ENCODE assay signal across 22 cellular contexts in the genomic region with DNA sequence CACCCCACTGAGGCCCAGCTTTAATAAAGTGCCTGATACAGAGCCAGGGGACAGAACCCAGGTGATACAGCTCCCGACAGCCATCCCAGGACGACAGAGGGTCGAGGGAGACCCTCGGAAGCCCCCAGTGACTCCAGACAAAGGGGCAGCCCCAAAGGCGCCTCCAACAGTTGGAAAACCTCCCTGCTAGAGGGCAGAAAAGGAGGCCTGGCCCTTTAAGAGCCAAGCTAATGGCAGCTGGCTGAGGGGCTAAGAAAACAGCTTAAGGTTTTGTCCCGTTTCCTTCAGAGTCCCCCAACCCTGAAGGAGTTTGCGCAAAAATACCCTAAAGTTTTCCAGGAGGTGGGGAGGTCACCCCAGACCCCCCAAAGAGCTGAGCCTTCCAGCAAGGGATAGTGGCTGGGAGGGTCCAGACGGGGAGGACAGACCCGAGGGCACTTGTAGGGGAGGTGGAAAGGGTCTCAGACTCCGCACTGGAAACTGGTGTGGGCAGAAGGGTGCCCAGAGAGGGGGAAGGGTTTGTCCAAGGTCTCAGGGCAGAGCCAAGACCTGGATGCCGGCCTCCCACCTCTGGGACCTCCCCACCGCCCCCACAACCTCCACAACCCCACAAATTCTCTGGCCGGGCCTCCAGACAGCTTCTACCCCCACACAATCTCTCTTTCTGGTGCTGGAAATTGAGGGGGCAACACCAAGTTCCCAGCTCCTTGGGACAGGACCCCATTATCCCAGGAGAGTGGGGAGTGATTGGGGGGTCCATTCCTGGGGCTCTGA. TPM values are rescaled to one million over a fixed set of nuclear protein-coding genes. Genes with fewer than 3 reads are reported as not detected.
A peak's percentile ranks its signal among the peaks of the same experiment; 100 is the strongest.
DNase-seq lines count a peak whose midpoint lies in the region; ATAC-seq and TF ChIP-seq lines count a peak whose summit lies in the region.
"Had no signal": no experiment of that assay in that cellular context is flagged by ENCODE, and none has a peak within 500 bp of the region (broad histone marks: within the 10 kb centered on the region; RNA-seq: fewer than 3 reads in every experiment).

No MANE protein-coding gene starts in this region.

- DNase-seq in left ventricle myocardium inferior: no peak
- DNase-seq in cardiac septum (ENCODE audit: low spot score): no peak
- DNase-seq in mesenchymal stem cell: no peak
- DNase-seq in tibial artery: no peak
- no peak for DNase-seq in NOMO-1 (lab: John Stamatoyannopoulos, UW; ENCODE audit: unreplicated experiment in 2 of 2)
- DNase-seq in RKO (ENCODE audit: low spot score): no peak
- DNase-seq in DMS79 treated with DMSO at 0.1 percent for 48 hours (lab: John Stamatoyannopoulos, UW): no peak
- DNase-seq: activated CD8-positive, alpha-beta T cell treated with anti-CD3 and anti-CD28 coated beads, Interleukin-2, amount 10 ng/mL, durations not matched to agents 7 days and 5 days; activated naive CD8-positive, alpha-beta T cell treated with anti-CD3 and anti-CD28 coated beads, Interleukin-2, amount 10 ng/mL, durations not matched to agents 7 days and 5 days; activated T-cell treated with anti-CD3 and anti-CD28 coated beads, Interleukin-2, amount 50 U/mL, for 72 hours; central memory CD4-positive, alpha-beta T cell; COR-L47; effector memory CD4-positive, alpha-beta T cell; NCI-H1694 treated with DMSO at 0.1 percent for 48 hours; NCI-H2227 treated with DMSO at 0.1 percent for 48 hours; NK-92 treated with Interleukin-12 subunit alpha and Interleukin-12 subunit beta, amount 100 ng/mL, for 24 hours; retina; SHP77; stimulated activated naive CD8-positive, alpha-beta T cell treated with anti-CD3 and anti-CD28 coated beads, Interleukin-15, Interleukin-2, amounts not matched to agents 100 U/mL and 50 U/mL, for 24 hours had no signal

- peaks cover 5% of the 10 kb centered on the region for H3K4me1 Mint-ChIP-seq in activated T-helper 17 cell treated with anti-CD3 and anti-CD28 coated beads, Interleukin-2, amount 50 U/mL, for 72 hours

- H3K27ac Mint-ChIP-seq in activated T-helper 17 cell treated with anti-CD3 and anti-CD28 coated beads, Interleukin-2, amount 50 U/mL, for 72 hours: peak overlapping the region; percentile 65
- H3K27ac Mint-ChIP-seq: activated CD8-positive, alpha-beta T cell treated with anti-CD3 and anti-CD28 coated beads, Interleukin-2, amount 10 ng/mL, durations not matched to agents 7 days and 5 days; activated T-cell treated with anti-CD3 and anti-CD28 coated beads, Interleukin-2, amount 50 U/mL, for 72 hours had no signal

- no peak overlapping the region for H3K4me2 ChIP-seq in mesenchymal stem cell (ENCODE audit: low read length, poor library complexity, severe bottlenecking)

- peaks cover 52% of the 10 kb centered on the region for H3K36me3 ChIP-seq in left ventricle myocardium inferior
- peaks cover 59 to 67% of the 10 kb centered on the region in 2 experiments for H3K36me3 ChIP-seq in mesenchymal stem cell (ENCODE audit: control insufficient read depth in 1 of 2, insufficient read depth in 2 of 2, low read depth in 1 of 2, low read length in 2 of 2)
- peaks cover 59 to 80% (median 63%) of the 10 kb centered on the region in 3 donors for H3K36me3 ChIP-seq in tibial artery

- 72% methylated on average over 10 of the region's 13 CpGs for WGBS in mesenchymal stem cell

- TF ChIP-seq CTCF in left ventricle myocardium inferior (IDR thresholded peaks at IDR 0.05; ENCODE audit: borderline replicate concordance) (no peak), tibial artery (IDR thresholded peaks at IDR 0.05) (no peak)

- H3K27me3 Mint-ChIP-seq in activated T-helper 17 cell treated with anti-CD3 and anti-CD28 coated beads, Interleukin-2, amount 50 U/mL, for 72 hours: no peaks in the 10 kb centered on the region
- H3K27me3 Mint-ChIP-seq: activated naive CD8-positive, alpha-beta T cell treated with anti-CD3 and anti-CD28 coated beads, Interleukin-2, amount 10 ng/mL, durations not matched to agents 7 days and 5 days; IgD-negative memory B cell had no signal

- no peak overlapping the region for H4K8ac ChIP-seq in mesenchymal stem cell (ENCODE audit: low read length)

- H2AK5ac ChIP-seq in mesenchymal stem cell (ENCODE audit: low read length, severe bottlenecking): peak overlapping the region; percentile 27

- H2AFZ ChIP-seq in mesenchymal stem cell (ENCODE audit: low read depth, low read length): no peak overlapping the region

- peaks cover 59% of the 10 kb centered on the region for H3K36me3 Mint-ChIP-seq in activated T-helper 17 cell treated with anti-CD3 and anti-CD28 coated beads, Interleukin-2, amount 50 U/mL, for 72 hours (ENCODE audit: low read depth)
- H3K36me3 Mint-ChIP-seq: IgD-negative memory B cell had no signal

- H3K27ac ChIP-seq in left ventricle myocardium inferior (replicated peaks) (peak overlapping the region; percentile 57), mesenchymal stem cell (ENCODE audit: low read length, poor library complexity, severe bottlenecking) (no peak overlapping the region), tibial artery (peak overlapping the region; percentile 35 to 38)

- no peak overlapping the region for H3K18ac ChIP-seq in mesenchymal stem cell (ENCODE audit: low read depth in 1 of 2, low read length in 2 of 2)

- no peaks in the 10 kb centered on the region for H3K27me3 ChIP-seq in left ventricle myocardium inferior (ENCODE audit: low read depth)
- no peaks in the 10 kb centered on the region for H3K27me3 ChIP-seq in mesenchymal stem cell (ENCODE audit: control insufficient read depth in 1 of 2, insufficient read depth in 1 of 2, low read length in 2 of 2)
- no peaks in the 10 kb centered on the region for H3K27me3 ChIP-seq in tibial artery

- H3K4me3 Mint-ChIP-seq in activated T-helper 17 cell treated with anti-CD3 and anti-CD28 coated beads, Interleukin-2, amount 50 U/mL, for 72 hours: no peak overlapping the region
- H3K4me3 Mint-ChIP-seq: activated CD8-positive, alpha-beta T cell treated with anti-CD3 and anti-CD28 coated beads, Interleukin-2, amount 10 ng/mL, durations not matched to agents 7 days and 5 days; activated naive CD8-positive, alpha-beta T cell treated with anti-CD3 and anti-CD28 coated beads, Interleukin-2, amount 10 ng/mL, durations not matched to agents 7 days and 5 days; activated T-cell treated with anti-CD3 and anti-CD28 coated beads, Interleukin-2, amount 50 U/mL, for 72 hours; neural crest cell had no signal

- ATAC-seq in activated T-helper 17 cell treated with anti-CD3 and anti-CD28 coated beads, Interleukin-2, amount 50 U/mL, for 72 hours (replicated peaks): no peak
- ATAC-seq: activated CD8-positive, alpha-beta T cell treated with anti-CD3 and anti-CD28 coated beads, Interleukin-2, amount 10 ng/mL, durations not matched to agents 7 days and 5 days; activated T-cell treated with anti-CD3 and anti-CD28 coated beads, Interleukin-2, amount 50 U/mL, for 72 hours; stimulated activated naive CD8-positive, alpha-beta T cell treated with anti-CD3 and anti-CD28 coated beads, Interleukin-15, Interleukin-2, amounts not matched to agents 100 U/mL and 50 U/mL, for 24 hours had no signal

- no peaks in the 10 kb centered on the region for H3K9me3 Mint-ChIP-seq in activated T-helper 17 cell treated with anti-CD3 and anti-CD28 coated beads, Interleukin-2, amount 50 U/mL, for 72 hours
- H3K9me3 Mint-ChIP-seq: activated naive CD8-positive, alpha-beta T cell treated with anti-CD3 and anti-CD28 coated beads, Interleukin-2, amount 10 ng/mL, durations not matched to agents 7 days and 5 days; activated T-cell treated with anti-CD3 and anti-CD28 coated beads, Interleukin-2, amount 50 U/mL, for 72 hours; IgD-negative memory B cell; neural crest cell had no signal

- H3K4me3 ChIP-seq in left ventricle myocardium inferior: no peak overlapping the region
- no peak overlapping the region for H3K4me3 ChIP-seq in mesenchymal stem cell (ENCODE audit: insufficient read depth in 1 of 2, low read depth in 1 of 2, low read length in 2 of 2)
- H3K4me3 ChIP-seq in tibial artery: no peak overlapping the region

- H2BK15ac ChIP-seq in mesenchymal stem cell (ENCODE audit: low read depth, poor library complexity, severe bottlenecking): no peak overlapping the region

- H2BK120ac ChIP-seq in mesenchymal stem cell (ENCODE audit: low read depth, low read length): no peak overlapping the region

- peaks cover 44% of the 10 kb centered on the region for H3K4me1 ChIP-seq in left ventricle myocardium inferior
- H3K4me1 ChIP-seq in mesenchymal stem cell (ENCODE audit: control insufficient read depth, insufficient read depth, low read depth, low read length): peaks cover 29% of the 10 kb centered on the region
- H3K4me1 ChIP-seq in tibial artery: peaks cover 0 to 21% (median 18%) of the 10 kb centered on the region in 4 donors

- no peak overlapping the region for H2BK12ac ChIP-seq in mesenchymal stem cell (ENCODE audit: low read length in 2 of 2)

- no peak overlapping the region for H3K23ac ChIP-seq in mesenchymal stem cell (ENCODE audit: low read length in 2 of 2)

- H3K9me3 ChIP-seq in left ventricle myocardium inferior (replicated peaks) (no peaks in the 10 kb centered on the region), mesenchymal stem cell (ENCODE audit: control insufficient read depth, low read length) (no peaks in the 10 kb centered on the region), tibial artery (no peaks in the 10 kb centered on the region)

- no peak overlapping the region for H3K14ac ChIP-seq in mesenchymal stem cell (ENCODE audit: low read length in 2 of 2)

- H3K4ac ChIP-seq in mesenchymal stem cell (ENCODE audit: low read depth in 1 of 2, low read length in 2 of 2): no peak overlapping the region

- H3K79me1 ChIP-seq in mesenchymal stem cell (replicated peaks; ENCODE audit: low read length, poor library complexity, severe bottlenecking): peaks cover 14% of the 10 kb centered on the region

- H2BK5ac ChIP-seq in mesenchymal stem cell (ENCODE audit: low read depth, low read length, poor library complexity, severe bottlenecking): no peak overlapping the region

- intact Hi-C loops in left ventricle myocardium inferior (cut with micrococcal nuclease): no loop called here
- intact Hi-C loops in cardiac septum (cut with DNase I): no loop called here
- intact Hi-C loops in tibial artery (cut with DNase I; ENCODE audit: low total_unique reads): no loop called here

- peak overlapping the region; percentile 18 for H4K91ac ChIP-seq in mesenchymal stem cell (ENCODE audit: low read length)

- no peak overlapping the region for H3K9ac ChIP-seq in mesenchymal stem cell (ENCODE audit: low read length)

RNA-seq across cellular contexts. Expression of a gene that starts 8.2 kb away (rescaled TPM):
- total RNA-seq in left ventricle myocardium inferior (844 TPM), cardiac septum (484 TPM)
- total RNA-seq in activated T-helper 17 cell treated with anti-CD3 and anti-CD28 coated beads, Interleukin-2, amount 50 U/mL, for 72 hours: 10 to 100 TPM; 23.2 to 79.0 TPM
- polyA plus RNA-seq in mesenchymal stem cell (2013, experiment 1 of 2): 127 TPM
- 132 TPM for polyA plus RNA-seq in mesenchymal stem cell (2013, experiment 2 of 2)

RNA-seq across cellular contexts. Expression of a gene that starts 13.7 kb away (rescaled TPM):
- total RNA-seq in left ventricle myocardium inferior (48.4 TPM), cardiac septum (49.4 TPM)
- 100 to 1,000 TPM in 1 of 2 donors, 10 to 100 TPM in 1; 61.7 to 124 TPM for total RNA-seq in activated T-helper 17 cell treated with anti-CD3 and anti-CD28 coated beads, Interleukin-2, amount 50 U/mL, for 72 hours
- 45.2 TPM for polyA plus RNA-seq in mesenchymal stem cell (2013, experiment 1 of 2)
- 45.9 TPM for polyA plus RNA-seq in mesenchymal stem cell (2013, experiment 2 of 2)

RNA-seq across cellular contexts. Expression of a gene that starts 31.1 kb away (rescaled TPM):
- total RNA-seq in left ventricle myocardium inferior: 31.3 TPM
- 48.1 TPM for total RNA-seq in cardiac septum
- 10 to 100 TPM; 19.6 to 19.8 TPM for total RNA-seq in activated T-helper 17 cell treated with anti-CD3 and anti-CD28 coated beads, Interleukin-2, amount 50 U/mL, for 72 hours
- polyA plus RNA-seq in mesenchymal stem cell (2013, experiment 1 of 2): 32.1 TPM
- 29.4 TPM for polyA plus RNA-seq in mesenchymal stem cell (2013, experiment 2 of 2)

RNA-seq across cellular contexts. Expression of a gene that starts 31.2 kb away (rescaled TPM):
- 139 TPM for total RNA-seq in left ventricle myocardium inferior
- total RNA-seq in cardiac septum: 244 TPM
- 10 to 100 TPM in 1 of 2 donors, 1 to 10 TPM in 1; 10.0 to 18.7 TPM for total RNA-seq in activated T-helper 17 cell treated with anti-CD3 and anti-CD28 coated beads, Interleukin-2, amount 50 U/mL, for 72 hours
- 287 TPM for polyA plus RNA-seq in mesenchymal stem cell (2013, experiment 1 of 2)
- polyA plus RNA-seq in mesenchymal stem cell (2013, experiment 2 of 2): 284 TPM

RNA-seq across cellular contexts. Expression of a gene that starts 44.9 kb away (rescaled TPM):
- 0.85 TPM for total RNA-seq in left ventricle myocardium inferior
- 0.57 TPM for total RNA-seq in cardiac septum
- total RNA-seq in activated T-helper 17 cell treated with anti-CD3 and anti-CD28 coated beads, Interleukin-2, amount 50 U/mL, for 72 hours: 1 to 10 TPM; 2.6 to 3.7 TPM
- 2.0 TPM for polyA plus RNA-seq in mesenchymal stem cell (2013, experiment 1 of 2)
- polyA plus RNA-seq in mesenchymal stem cell (2013, experiment 2 of 2): 1.8 TPM
